Comparison of ENCODE assay signal across 17 cellular contexts in genomic region chr2:218831378-218831990, GRCh38. TPM values are rescaled to one million over a fixed set of nuclear protein-coding genes. Genes with fewer than 3 reads are reported as not detected.
DNase-seq lines count a peak whose midpoint lies in the region; ATAC-seq and TF ChIP-seq lines count a peak whose summit lies in the region.
"Had no signal": no experiment of that assay in that cellular context is flagged by ENCODE, and none has a peak within 500 bp of the region (broad histone marks: within the 10 kb centered on the region; RNA-seq: fewer than 3 reads in every experiment).

PRKAG3 (minus strand) TSS chr2:218831803.

- no peaks in the 10 kb centered on the region for H3K9me3 Mint-ChIP-seq in endodermal cell
- no peaks in the 10 kb centered on the region for H3K9me3 Mint-ChIP-seq in MCF 10A (ENCODE audit: unreplicated experiment)
- peaks cover 2% of the 10 kb centered on the region for H3K9me3 Mint-ChIP-seq in glutamatergic neuron (ENCODE audit: unreplicated experiment)

- H3K27me3 Mint-ChIP-seq in endodermal cell (ENCODE audit: insufficient read depth) (peaks cover 3% of the 10 kb centered on the region), MCF 10A (ENCODE audit: insufficient read depth, unreplicated experiment) (peaks cover 19% of the 10 kb centered on the region), glutamatergic neuron (ENCODE audit: unreplicated experiment) (peaks cover 4% of the 10 kb centered on the region)

- H3K79me1 ChIP-seq in IMR-90 (ENCODE audit: low read depth in 1 of 2, low read length in 2 of 2), result no peaks in the 10 kb centered on the region

- no peak within 1 kb of the TSS for H2BK120ac ChIP-seq in IMR-90 (ENCODE audit: low read depth, low read length)

- H3K27me3 ChIP-seq in IMR-90 (ENCODE audit: control insufficient read depth, insufficient read depth, low read length) (peaks cover 70% of the 10 kb centered on the region), endodermal cell (ENCODE audit: control insufficient read depth, insufficient read depth, low read length, poor library complexity, severe bottlenecking) (no peaks in the 10 kb centered on the region), thoracic aorta (replicated peaks; ENCODE audit: insufficient read depth) (no peaks in the 10 kb centered on the region)

- POLR2A ChIA-PET in IMR-90 (lab: Charles Lee; ENCODE audit: unreplicated experiment) (no interaction called here), MCF 10A (lab: Yijun Ruan, JAX) (interaction anchor here (1.1 kb wide), 1 partner anchor 25 kb away, joined by 3 read pairs; no protein-coding TSS in a partner anchor)

- WGBS in IMR-90 (ENCODE audit: extremely low coverage in 2 of 2, insufficient read length in 1 of 2), 2 experiments, result 68% methylated on average over 8 of the region's 18 CpGs; no CpG with 5 or more reads in 1 of the 2 experiments
- 92% methylated on average over 10 to 18 of the region's 18 CpGs for WGBS in endodermal cell (ENCODE audit: insufficient coverage in 1 of 2, insufficient read length in 1 of 2), 2 experiments

- TF ChIP-seq POLR2A in IMR-90 (IDR thresholded peaks at IDR 0.05; ENCODE audit: low read depth, low read length), result no peak

- DNase-seq in IMR-90, result no peak
- no peak for DNase-seq in endodermal cell
- DNase-seq in mesenteric fat pad (ENCODE audit: low spot score), result peak; percentile 82
- DNase-seq in thoracic aorta (ENCODE audit: low spot score), result peak; percentile 15
- DNase-seq in MCF 10A (ENCODE audit: unreplicated experiment), result no peak
- no peak for DNase-seq in glutamatergic neuron
- no peak for DNase-seq in 8988T
- DNase-seq: activated CD4-positive, alpha-beta T cell treated with anti-CD3 and anti-CD28 coated beads for 36 hours; activated effector memory CD4-positive, alpha-beta T cell treated with Interleukin-2 at 50 U/mL for 16 hours; Calu3; foreskin keratinocyte; NCI-H1048; NCI-H2107; stimulated activated naive CD4-positive, alpha-beta T cell treated with Interleukin-2 at 50 U/mL for 16 hours had no signal

- no peak within 1 kb of the TSS for H2AFZ ChIP-seq in IMR-90 (replicated peaks; ENCODE audit: low read length, poor library complexity)

- H3K4me1 ChIP-seq in IMR-90 (ENCODE audit: control insufficient read depth, insufficient read depth, low read length) (no peaks in the 10 kb centered on the region), endodermal cell (ENCODE audit: control insufficient read depth, insufficient read depth, low read length) (peaks cover 2% of the 10 kb centered on the region), thoracic aorta (ENCODE audit: control insufficient read depth in 1 of 2, low read depth in 2 of 2) (peaks cover 13 to 38% of the 10 kb centered on the region in 2 donors)
- H3K4me1 ChIP-seq: foreskin keratinocyte had no signal

- no peak within 1 kb of the TSS for H2BK15ac ChIP-seq in IMR-90 (ENCODE audit: low read depth, low read length)

- H3K27ac Mint-ChIP-seq in endodermal cell (peak within 1 kb of the TSS; percentile 4), MCF 10A (ENCODE audit: low read depth, unreplicated experiment) (no peak within 1 kb of the TSS), glutamatergic neuron (ENCODE audit: unreplicated experiment) (no peak within 1 kb of the TSS)
- H3K27ac Mint-ChIP-seq: activated CD4-positive, alpha-beta T cell treated with anti-CD3 and anti-CD28 coated beads for 36 hours had no signal

- H3K36me3 Mint-ChIP-seq in endodermal cell (ENCODE audit: low read depth), result no peaks in the 10 kb centered on the region
- no peaks in the 10 kb centered on the region for H3K36me3 Mint-ChIP-seq in MCF 10A (ENCODE audit: insufficient read depth, unreplicated experiment)
- H3K36me3 Mint-ChIP-seq in glutamatergic neuron (ENCODE audit: unreplicated experiment), result no peaks in the 10 kb centered on the region

- H3K4me3 ChIP-seq in IMR-90 (ENCODE audit: insufficient read depth, low read depth, low read length) (no peak within 1 kb of the TSS), endodermal cell (ENCODE audit: low read length) (no peak within 1 kb of the TSS), thoracic aorta (peak within 1 kb of the TSS; percentile 7)

- intact Hi-C loops in IMR-90 (cut with micrococcal nuclease) (no loop called here), MCF 10A (cut with micrococcal nuclease) (no loop called here)

- H4K8ac ChIP-seq in IMR-90 (ENCODE audit: low read depth in 2 of 2, low read length in 2 of 2), result no peak within 1 kb of the TSS

- no peak within 1 kb of the TSS for H3K9ac ChIP-seq in IMR-90 (ENCODE audit: low read depth, low read length)
- no peak within 1 kb of the TSS for H3K9ac ChIP-seq in endodermal cell (ENCODE audit: extremely low read depth, low read length, poor library complexity, severe bottlenecking)

- in situ Hi-C loops in IMR-90 (cut with MboI; ENCODE audit: low sequenced_read_pairs), result no loop called here

- no TSS peak for BruUV-seq in IMR-90 (replicated peaks; lab: Mats Ljungman, UMichigan)
- no TSS peak for BruUV-seq in MCF 10A (replicated peaks; lab: Mats Ljungman, UMichigan)

- H3K36me3 ChIP-seq in IMR-90 (ENCODE audit: control insufficient read depth, insufficient read depth, low read length) (no peaks in the 10 kb centered on the region), endodermal cell (ENCODE audit: control insufficient read depth, insufficient read depth, low read length) (no peaks in the 10 kb centered on the region), thoracic aorta (no peaks in the 10 kb centered on the region)

- no peaks in the 10 kb centered on the region for H4K20me1 ChIP-seq in IMR-90 (ENCODE audit: insufficient read depth, low read length)

- no peak for TF ChIP-seq CTCF in IMR-90 (conservative IDR thresholded peaks at IDR 0.05; ENCODE audit: low read depth, low read length)
- no peak for TF ChIP-seq CTCF in endodermal cell (conservative IDR thresholded peaks at IDR 0.05)
- no peak for TF ChIP-seq CTCF in thoracic aorta (IDR thresholded peaks at IDR 0.05)
- no peak for TF ChIP-seq CTCF in MCF 10A (IDR thresholded peaks at IDR 0.05; ENCODE audit: unreplicated experiment)
- no peak for TF ChIP-seq CTCF in glutamatergic neuron (IDR thresholded peaks at IDR 0.05; ENCODE audit: partially characterized antibody, unreplicated experiment)

- no peak within 1 kb of the TSS for H3K18ac ChIP-seq in IMR-90 (ENCODE audit: low read depth, low read length)

- no peak within 1 kb of the TSS for H2BK20ac ChIP-seq in IMR-90 (ENCODE audit: low read depth, low read length)

- H2BK5ac ChIP-seq in IMR-90 (ENCODE audit: low read depth, low read length, poor library complexity, severe bottlenecking), result no peak within 1 kb of the TSS

- H3K4me1 Mint-ChIP-seq in endodermal cell (peaks cover 11% of the 10 kb centered on the region), MCF 10A (ENCODE audit: insufficient read depth, unreplicated experiment) (peaks cover 15% of the 10 kb centered on the region), glutamatergic neuron (ENCODE audit: low read depth, unreplicated experiment) (no peaks in the 10 kb centered on the region)
- H3K4me1 Mint-ChIP-seq: activated CD4-positive, alpha-beta T cell treated with anti-CD3 and anti-CD28 coated beads for 36 hours had no signal

- no peak within 1 kb of the TSS for H3K4me3 Mint-ChIP-seq in endodermal cell
- no peak within 1 kb of the TSS for H3K4me3 Mint-ChIP-seq in MCF 10A (ENCODE audit: unreplicated experiment)
- no peak within 1 kb of the TSS for H3K4me3 Mint-ChIP-seq in glutamatergic neuron (ENCODE audit: unreplicated experiment)
- H3K4me3 Mint-ChIP-seq: activated CD4-positive, alpha-beta T cell treated with anti-CD3 and anti-CD28 coated beads for 36 hours had no signal

- no peak within 1 kb of the TSS for H3K4me2 ChIP-seq in IMR-90 (ENCODE audit: low read depth, low read length)

- CTCF ChIA-PET in IMR-90 (lab: Yijun Ruan, JAX), result interaction anchor here (0.6 to 1.1 kb wide), 2 partner anchors 121 to 122 kb away, joined by 3 read pairs; partner anchors contain the start of gene TTLL4
- CTCF ChIA-PET in MCF 10A (lab: Yijun Ruan, JAX), result interaction anchor here (2.1 kb wide), 1 partner anchor 16 kb away, joined by 9 read pairs; no protein-coding TSS in a partner anchor

- H3K27ac ChIP-seq in IMR-90 (ENCODE audit: insufficient read depth, low read length) (no peak within 1 kb of the TSS), endodermal cell (ENCODE audit: low read depth, low read length) (no peak within 1 kb of the TSS), thoracic aorta (peak within 1 kb of the TSS; percentile 75 to 92)
- H3K27ac ChIP-seq: foreskin keratinocyte had no signal

- no peak within 1 kb of the TSS for H4K91ac ChIP-seq in IMR-90 (ENCODE audit: insufficient read depth, low read depth, low read length)

- no peak within 1 kb of the TSS for H3K23ac ChIP-seq in IMR-90 (ENCODE audit: low read depth, low read length)

- dilution Hi-C loops in IMR-90 (cut with HindIII; ENCODE audit: low sequenced_read_pairs, unreplicated experiment), result no loop called here

- H2AK5ac ChIP-seq in IMR-90 (ENCODE audit: low read depth, low read length), result no peak within 1 kb of the TSS

- no peak for TF ChIP-seq RAD21 in IMR-90 (IDR thresholded peaks at IDR 0.05; ENCODE audit: low read length)

- no peak within 1 kb of the TSS for H3K14ac ChIP-seq in IMR-90 (replicated peaks; ENCODE audit: low read depth, low read length)

- H3K9me3 ChIP-seq in IMR-90 (ENCODE audit: control insufficient read depth, insufficient read depth, low read length) (no peaks in the 10 kb centered on the region), endodermal cell (ENCODE audit: control insufficient read depth, low read length) (no peaks in the 10 kb centered on the region), thoracic aorta (no peaks in the 10 kb centered on the region)

- H3K4ac ChIP-seq in IMR-90 (ENCODE audit: low read depth, low read length), result no peak within 1 kb of the TSS

- peak within 1 kb of the TSS; percentile 6 for H2AK9ac ChIP-seq in IMR-90 (replicated peaks; ENCODE audit: low read depth, low read length, poor library complexity)

- H3K9me1 ChIP-seq in IMR-90 (ENCODE audit: insufficient read depth, low read length), result no peaks in the 10 kb centered on the region; the same call in 1 of the 2 replicates

- no peak for ATAC-seq in IMR-90 (ENCODE audit: low read depth)
- ATAC-seq in thoracic aorta (ENCODE audit: insufficient number of reproducible peaks, low FRiP score, low read depth), result peak; percentile 37
- ATAC-seq: activated CD4-positive, alpha-beta T cell treated with anti-CD3 and anti-CD28 coated beads for 36 hours; foreskin keratinocyte; left lobe of liver had no signal

- no peak within 1 kb of the TSS for H3K56ac ChIP-seq in IMR-90 (ENCODE audit: extremely low read depth, insufficient read depth, low read length)

- no peak within 1 kb of the TSS for H4K5ac ChIP-seq in IMR-90 (ENCODE audit: low read depth, low read length)

TF ChIP-seq in IMR-90, 13 proteins besides CTCF, POLR2A, EP300 and RAD21 (continues in another document):
- no peak for TF ChIP-seq NFE2L2 (IDR thresholded peaks at IDR 0.05; ENCODE audit: low read depth, low read length)

RNA-seq across cellular contexts. Expression of gene PRKAG3, which starts in this region (rescaled TPM):
- total RNA-seq in IMR-90 (2012; rRNA removed) (not detected in 2 replicates), endodermal cell (not detected), mesenteric fat pad (not detected), thoracic aorta (under 1 TPM in 1 of 2 donors, not detected in 1; 0.28 TPM), MCF 10A (2022) (not detected in 2 replicates), glutamatergic neuron (ENCODE audit: unreplicated experiment) (not detected)
- not detected in 2 replicates for polyA plus RNA-seq in IMR-90 (2012; rRNA removed)
- not detected in 2 replicates for polyA plus RNA-seq in IMR-90 (2012; cell fraction: cytosol; rRNA removed)
- polyA plus RNA-seq in IMR-90 (2012; cell fraction: nucleus; rRNA removed; ENCODE audit: low replicate concordance), result not detected in 2 replicates
- polyA plus RNA-seq in endodermal cell (2013, experiment 1 of 2), result not detected
- polyA plus RNA-seq in endodermal cell (2013, experiment 2 of 2), result not detected
- total RNA-seq: activated CD4-positive, alpha-beta T cell treated with anti-CD3 and anti-CD28 coated beads for 36 hours; Calu3; cerebellum; foreskin keratinocyte; left lobe of liver had no signal
- polyA plus RNA-seq: BJ, foreskin keratinocyte had no signal

Comparison
In these comparisons a context has a peak if more than half of its experiments do, and no peak if none do; other contexts are left out.
1. Peak in DNase-seq in mesenteric fat pad; RNA of the gene not detected or under 1 TPM.
2. Peak in DNase-seq, ATAC-seq, H3K4me3 ChIP-seq and H3K27ac ChIP-seq in thoracic aorta; RNA of the gene not detected or under 1 TPM.